Comparison of ENCODE assay signal across 14 cellular contexts in genomic region chr14:92726933-92727262, GRCh38. TPM values are rescaled to one million over a fixed set of nuclear protein-coding genes. Genes with fewer than 3 reads are reported as not detected.
DNase-seq lines count a peak whose midpoint lies in the region; ATAC-seq, FAIRE-seq and TF ChIP-seq lines count a peak whose summit lies in the region.
"Had no signal": no experiment of that assay in that cellular context is flagged by ENCODE, and none has a peak within 500 bp of the region (broad histone marks: within the 10 kb centered on the region; RNA-seq: fewer than 3 reads in every experiment).

No MANE protein-coding gene starts in this region.

- POLR2A ChIA-PET in PC-9 (lab: Charles Lee; ENCODE audit: unreplicated experiment) = interaction anchor here (0.9 kb wide), 1 partner anchor 37 kb away, joined by 5 read pairs; no protein-coding TSS in a partner anchor

- H3K4me2 ChIP-seq in PC-9 = peak overlapping the region; percentile 46; the same call in 1 of the 2 replicates

- CTCF ChIA-PET in PC-9 (lab: Charles Lee) = interaction anchor here (0.6 kb wide), 1 partner anchor 31 kb away, joined by 5 read pairs; no protein-coding TSS in a partner anchor

- no peak for TF ChIP-seq POLR2A in esophagus squamous epithelium (IDR thresholded peaks at IDR 0.05)

- H4K20me1 ChIP-seq in PC-9 (ENCODE audit: insufficient read depth) = no peaks in the 10 kb centered on the region

- H3K79me2 ChIP-seq in PC-9 (ENCODE audit: low read depth) = peaks cover 10% of the 10 kb centered on the region; the same call in 1 of the 2 replicates

- peaks cover 56% of the 10 kb centered on the region for H3F3A ChIP-seq in PC-9 (ENCODE audit: insufficient read depth, low read depth)

- ATAC-seq in psoas muscle = no peak
- no peak for ATAC-seq in HG02623 (IDR thresholded peaks at IDR 0.05; ENCODE audit: unreplicated experiment)

- peaks cover 65% of the 10 kb centered on the region for H3K4me1 ChIP-seq in PC-9 (replicated peaks; ENCODE audit: insufficient read depth)
- H3K4me1 ChIP-seq in esophagus squamous epithelium = peaks cover 4 to 47% (median 9%) of the 10 kb centered on the region in 3 donors
- peaks cover 2 to 7% of the 10 kb centered on the region in 2 donors for H3K4me1 ChIP-seq in small intestine (ENCODE audit: control insufficient read depth in 2 of 2, insufficient read depth in 1 of 2, low read depth in 1 of 2, low read length in 1 of 2)
- H3K4me1 ChIP-seq in psoas muscle = peaks cover 8% of the 10 kb centered on the region

- peaks cover 7 to 20% of the 10 kb centered on the region in 2 donors for H3K36me3 Mint-ChIP-seq in CD14-positive monocyte

- peaks cover 52% of the 10 kb centered on the region for H3K4me1 Mint-ChIP-seq in CD14-positive monocyte

- H3K27ac ChIP-seq in PC-9 = peak overlapping the region; percentile 86
- H3K27ac ChIP-seq in esophagus squamous epithelium = peak overlapping the region in 3 of 4 donors; percentile 77 to 82 (median 79)
- H3K27ac ChIP-seq in small intestine (ENCODE audit: low read depth in 1 of 2, low read length in 1 of 2) = peak overlapping the region; percentile 91 to 96
- no peak overlapping the region for H3K27ac ChIP-seq in psoas muscle

- no peaks in the 10 kb centered on the region for H3K27me3 ChIP-seq in PC-9 (ENCODE audit: insufficient read depth, low read depth)
- H3K27me3 ChIP-seq in esophagus squamous epithelium = no peaks in the 10 kb centered on the region
- H3K27me3 ChIP-seq in small intestine (ENCODE audit: control insufficient read depth in 2 of 2, insufficient read depth in 2 of 2, low read length in 2 of 2) = no peaks in the 10 kb centered on the region
- H3K27me3 ChIP-seq in psoas muscle (ENCODE audit: insufficient read depth in 3 of 3, low read length in 2 of 3) = no peaks in the 10 kb centered on the region

- intact Hi-C loops in CD14-positive monocyte (cut with micrococcal nuclease) (no loop called here), PC-9 (cut with micrococcal nuclease; ENCODE audit: unreplicated experiment) (no loop called here), esophagus squamous epithelium (cut with DNase I) (no loop called here), psoas muscle (cut with DNase I) (no loop called here)

- 78 to 87% methylated on average over 6 to 8 of the region's 8 CpGs for WGBS in esophagus squamous epithelium, 2 donors
- 82 to 85% (median 85%) methylated on average over 8 of the region's 8 CpGs for WGBS in small intestine, 3 donors
- 84 to 99% (median 89%) methylated on average over 8 of the region's 8 CpGs for WGBS in psoas muscle, 3 donors

- no peak for FAIRE-seq in small intestine (lab: Jason Lieb, UNC)
- FAIRE-seq in HTR-8/SVneo (lab: Jason Lieb, UNC) = no peak

- BruUV-seq in PC-9 (replicated peaks; lab: Mats Ljungman, UMichigan) = no TSS peak

- H3K36me3 ChIP-seq in PC-9 (ENCODE audit: low read depth) (peaks cover 10% of the 10 kb centered on the region), esophagus squamous epithelium (peaks cover 0 to 24% (median 4%) of the 10 kb centered on the region in 3 donors), small intestine (ENCODE audit: control insufficient read depth in 2 of 2, insufficient read depth in 2 of 2, low read length in 2 of 2) (no peaks in the 10 kb centered on the region), psoas muscle (ENCODE audit: insufficient read depth in 1 of 2, low read depth in 1 of 2) (peaks cover 0 to 24% of the 10 kb centered on the region in 2 donors)

- H2AFZ ChIP-seq in PC-9 = no peak overlapping the region

- peak overlapping the region in 1 of 2 donors; percentile 63 for H3K4me3 Mint-ChIP-seq in CD14-positive monocyte
- H3K4me3 Mint-ChIP-seq: activated naive CD4-positive, alpha-beta T cell treated with anti-CD3 and anti-CD28 coated beads, Interleukin-2, amount 10 ng/mL, durations not matched to agents 7 days and 5 days; brain; T-helper 2 cell treated with Interferon-gamma antibody and Interleukin-4, amounts not matched to agents 5 μg/mL and 100 μg/mL, for 36 hours had no signal

- H3K27me3 Mint-ChIP-seq in CD14-positive monocyte (ENCODE audit: low read depth in 3 of 3) = peaks cover 9 to 22% (median 21%) of the 10 kb centered on the region in 3 donors
- H3K27me3 Mint-ChIP-seq: brain had no signal

- no peak for TF ChIP-seq CTCF in CD14-positive monocyte (IDR thresholded peaks at IDR 0.05)
- TF ChIP-seq CTCF in PC-9 (conservative IDR thresholded peaks at IDR 0.05) = no peak
- TF ChIP-seq CTCF in esophagus squamous epithelium (IDR thresholded peaks at IDR 0.05) = no peak
- TF ChIP-seq CTCF in psoas muscle (IDR thresholded peaks at IDR 0.05) = no peak

- H3K9me3 Mint-ChIP-seq in CD14-positive monocyte = peaks cover 7 to 22% (median 13%) of the 10 kb centered on the region in 7 donors

- no peaks in the 10 kb centered on the region for H3K9me3 ChIP-seq in PC-9 (ENCODE audit: insufficient read depth, low read depth)
- H3K9me3 ChIP-seq in esophagus squamous epithelium = no peaks in the 10 kb centered on the region
- no peaks in the 10 kb centered on the region for H3K9me3 ChIP-seq in small intestine (ENCODE audit: control insufficient read depth, low read depth)
- no peaks in the 10 kb centered on the region for H3K9me3 ChIP-seq in psoas muscle

- H3K9me2 ChIP-seq in PC-9 (ENCODE audit: insufficient read depth) = no peaks in the 10 kb centered on the region

- H3K4me3 ChIP-seq in PC-9 (no peak overlapping the region), esophagus squamous epithelium (no peak overlapping the region), small intestine (ENCODE audit: low read depth in 1 of 2, low read length in 2 of 2) (no peak overlapping the region), psoas muscle (no peak overlapping the region)

- peak overlapping the region; percentile 92 to 99 (median 98) for H3K27ac Mint-ChIP-seq in CD14-positive monocyte
- H3K27ac Mint-ChIP-seq: T-helper 2 cell treated with Interferon-gamma antibody and Interleukin-4, amounts not matched to agents 5 μg/mL and 100 μg/mL, for 36 hours had no signal

- DNase-seq in CD14-positive monocyte (ENCODE audit: low spot score) (no peak), PC-9 (no peak), esophagus squamous epithelium (lab: John Stamatoyannopoulos, UW) (no peak), small intestine (no peak), HTR-8/SVneo (ENCODE audit: insufficient read length, low spot score) (no peak), psoas muscle (no peak)
- DNase-seq: activated T-cell treated with anti-CD3 and anti-CD28 coated beads for 4 hours; effector CD8-positive, alpha-beta T cell; H7; NCI-H187 treated with DMSO at 0.1 percent for 48 hours had no signal

RNA-seq across cellular contexts. Expression of gene LGMN, which starts 21.5 kb away (rescaled TPM):
- polyA plus RNA-seq in CD14-positive monocyte (1 to 10 TPM; 1.7 to 3.3 TPM), small intestine (10 to 100 TPM; 57.8 to 64.9 (median 59.7) TPM), psoas muscle (10 to 100 TPM; 27.2 to 49.3 (median 37.1) TPM)
- total RNA-seq in PC-9 (2021) (48.8 and 50.8 TPM in 2 replicates), esophagus squamous epithelium (100 to 1,000 TPM in 1 of 4 donors, 10 to 100 TPM in 3; 42.6 to 107 (median 70.8) TPM), psoas muscle (10 to 100 TPM; 37.4 to 56.8 (median 55.5) TPM)
